Comparison of ENCODE assay signal across 18 cellular contexts in the genomic region with DNA sequence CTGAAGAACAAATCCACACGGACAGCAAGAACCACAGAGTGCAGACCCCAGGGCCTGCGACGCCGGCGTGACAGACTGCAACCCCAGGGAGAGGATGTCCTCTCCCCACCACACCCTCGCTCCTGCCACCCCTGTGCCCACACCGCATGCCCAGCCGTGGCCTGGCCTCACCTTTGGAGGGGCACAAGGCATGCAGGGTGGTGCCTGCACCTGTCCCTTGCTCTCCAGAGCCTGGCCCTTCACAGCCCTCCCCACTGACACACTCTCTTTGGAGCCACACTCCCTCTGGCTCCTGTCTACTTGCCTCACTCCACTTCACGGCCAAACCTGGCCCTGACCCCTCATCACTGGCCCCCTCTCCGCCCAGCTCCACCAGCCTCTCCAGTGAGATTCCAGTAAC. TPM values are rescaled to one million over a fixed set of nuclear protein-coding genes. Genes with fewer than 3 reads are reported as not detected.
DNase-seq lines count a peak whose midpoint lies in the region; ATAC-seq and TF ChIP-seq lines count a peak whose summit lies in the region.
"Had no signal": no experiment of that assay in that cellular context is flagged by ENCODE, and none has a peak within 500 bp of the region (broad histone marks: within the 10 kb centered on the region; RNA-seq: fewer than 3 reads in every experiment).

No MANE protein-coding gene starts in this region.

- H3K36me3 ChIP-seq in right atrium auricular region (peaks cover 4% of the 10 kb centered on the region), upper lobe of right lung (peaks cover 33% of the 10 kb centered on the region)

- TF ChIP-seq CTCF in right atrium auricular region (IDR thresholded peaks at IDR 0.05) (no peak), upper lobe of right lung (IDR thresholded peaks at IDR 0.05) (no peak)

- H3K27me3 ChIP-seq in right cardiac atrium (ENCODE audit: control insufficient read depth, insufficient read depth), result no peaks in the 10 kb centered on the region
- H3K27me3 ChIP-seq in right atrium auricular region, result no peaks in the 10 kb centered on the region
- no peaks in the 10 kb centered on the region for H3K27me3 ChIP-seq in upper lobe of right lung
- H3K27me3 ChIP-seq: SJSA1 had no signal

- H3K4me3 ChIP-seq in right cardiac atrium (ENCODE audit: low read length), result no peak overlapping the region
- H3K4me3 ChIP-seq in right atrium auricular region, result no peak overlapping the region
- no peak overlapping the region for H3K4me3 ChIP-seq in upper lobe of right lung
- H3K4me3 ChIP-seq: SJSA1 had no signal

- peaks cover 2% of the 10 kb centered on the region for H3K36me3 Mint-ChIP-seq in T-helper 17 cell (ENCODE audit: low read depth)

- H3K4me3 Mint-ChIP-seq in T-helper 17 cell, result no peak overlapping the region

- peak overlapping the region; percentile 69 for H3K27ac Mint-ChIP-seq in T-helper 17 cell

- ATAC-seq in right cardiac atrium, result peak; percentile 23 to 58
- ATAC-seq in T-helper 17 cell, result no peak
- ATAC-seq in upper lobe of right lung, result peak; percentile 23
- no peak for ATAC-seq in HG02981 (IDR thresholded peaks at IDR 0.05; ENCODE audit: unreplicated experiment)

- H3K4me1 Mint-ChIP-seq in T-helper 17 cell, result peaks cover 14% of the 10 kb centered on the region

- H3K27ac ChIP-seq in right cardiac atrium (ENCODE audit: low read length) (no peak overlapping the region), right atrium auricular region (no peak overlapping the region), upper lobe of right lung (no peak overlapping the region)
- H3K27ac ChIP-seq: C4-2B, SJSA1 had no signal

- H3K4me1 ChIP-seq in right cardiac atrium (ENCODE audit: control insufficient read depth, insufficient read depth, low read length) (no peaks in the 10 kb centered on the region), right atrium auricular region (no peaks in the 10 kb centered on the region), upper lobe of right lung (no peaks in the 10 kb centered on the region)
- H3K4me1 ChIP-seq: SJSA1 had no signal

- WGBS in right cardiac atrium, result 94% methylated on average over 10 of the region's 10 CpGs

- intact Hi-C loops in right cardiac atrium (cut with DNase I) (no loop called here), upper lobe of right lung (cut with DNase I) (no loop called here)

- H3K9me3 ChIP-seq in right cardiac atrium (ENCODE audit: control insufficient read depth, low read length) (no peaks in the 10 kb centered on the region), right atrium auricular region (no peaks in the 10 kb centered on the region), T-helper 17 cell (ENCODE audit: control insufficient read depth, low read length, poor library complexity, severe bottlenecking) (no peaks in the 10 kb centered on the region), upper lobe of right lung (no peaks in the 10 kb centered on the region)
- H3K9me3 ChIP-seq: SJSA1 had no signal

- DNase-seq in right cardiac atrium (no peak), right atrium auricular region (ENCODE audit: low spot score) (no peak), T-helper 17 cell (no peak), myocyte (ENCODE audit: low read depth) (peak; percentile 31), upper lobe of right lung (no peak), hepatic stellate cell (ENCODE audit: low spot score) (no peak), AG08396 (ENCODE audit: low spot score) (no peak)
- DNase-seq: DMS79, GOT3, KBM-7, NCI-H1417 treated with DMSO at 0.1 percent for 48 hours, NCI-H187 treated with DMSO at 0.1 percent for 48 hours, NCI-H226, NCI-H524, RPMI8226 had no signal

- H3K27me3 Mint-ChIP-seq in T-helper 17 cell, result no peaks in the 10 kb centered on the region

RNA-seq across cellular contexts. Expression of gene THAP4, which starts 9.3 kb away (rescaled TPM):
- total RNA-seq in right cardiac atrium (100 to 1,000 TPM in 1 of 4 donors, 10 to 100 TPM in 3; 74.2 to 103 (median 90.3) TPM), right atrium auricular region (10 to 100 TPM; 76.8 to 94.7 TPM), T-helper 17 cell (10 to 100 TPM; 28.0 to 36.9 TPM), myocyte (50.0 and 54.7 TPM in 2 replicates), upper lobe of right lung (46.1 TPM)
- polyA plus RNA-seq in right cardiac atrium, result 126 TPM
- polyA plus RNA-seq in myocyte (2012), result 53.1 TPM

RNA-seq across cellular contexts. Expression of gene ATG4B, which starts 9.8 kb away (rescaled TPM):
- total RNA-seq in right cardiac atrium, result 10 to 100 TPM; 46.5 to 53.8 (median 47.5) TPM
- 40.3 TPM for polyA plus RNA-seq in right cardiac atrium
- 10 to 100 TPM; 47.8 to 53.0 TPM for total RNA-seq in right atrium auricular region
- 100 to 1,000 TPM; 104 to 119 TPM for total RNA-seq in T-helper 17 cell
- total RNA-seq in myocyte, result 92.4 and 95.2 TPM in 2 replicates
- polyA plus RNA-seq in myocyte (2012), result 99.3 TPM
- 72.0 TPM for total RNA-seq in upper lobe of right lung

RNA-seq across cellular contexts. Expression of gene DTYMK, which starts 58.9 kb away (rescaled TPM):
- total RNA-seq in right cardiac atrium (10 to 100 TPM in 1 of 4 donors, 1 to 10 TPM in 3; 7.3 to 11.4 (median 9.1) TPM), right atrium auricular region (1 to 10 TPM; 6.4 to 6.6 TPM), T-helper 17 cell (10 to 100 TPM; 11.9 TPM), myocyte (19.5 and 20.1 TPM in 2 replicates), upper lobe of right lung (14.9 TPM)
- polyA plus RNA-seq in right cardiac atrium, result 10.9 TPM
- polyA plus RNA-seq in myocyte (2012), result 26.2 TPM

Comparison
In these comparisons a context has a peak if more than half of its experiments do, and no peak if none do; other contexts are left out.
1. ATAC-seq: peak in right cardiac atrium (2 of 2) and upper lobe of right lung (single experiment); none in T-helper 17 cell (single experiment) and HG02981 (single experiment).